14 cellular contexts compared by ENCODE assay signal in the genomic region with DNA sequence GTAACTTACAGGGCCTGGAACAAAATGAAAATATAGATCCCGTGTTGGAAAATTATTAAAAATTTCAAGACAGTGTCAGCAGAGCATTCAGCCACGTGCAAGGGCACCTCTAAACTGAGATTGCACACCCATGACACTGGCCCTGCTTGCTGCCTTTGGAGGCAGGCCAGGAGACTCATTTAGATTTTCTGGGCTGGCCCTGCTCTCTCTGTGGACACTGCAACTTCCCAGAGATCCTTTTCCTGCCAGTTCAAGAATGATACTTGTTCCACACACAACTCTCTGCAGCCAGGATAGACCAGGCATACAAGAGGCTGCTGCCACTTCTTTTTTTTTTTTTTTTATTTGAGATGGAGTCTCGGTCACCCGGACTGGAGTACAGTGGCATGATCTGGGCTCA. TPM values are rescaled to one million over a fixed set of nuclear protein-coding genes. Genes with fewer than 3 reads are reported as not detected.
DNase-seq lines count a peak whose midpoint lies in the region; ATAC-seq lines count a peak whose summit lies in the region.
"Had no signal": no experiment of that assay in that cellular context is flagged by ENCODE, and none has a peak within 500 bp of the region (broad histone marks: within the 10 kb centered on the region; RNA-seq: fewer than 3 reads in every experiment).

No MANE protein-coding gene starts in this region.

- peaks cover 31% of the 10 kb centered on the region for H3K4me1 ChIP-seq in ACC112 (ENCODE audit: control insufficient read depth, insufficient read depth, low read length, unreplicated experiment)

- peaks cover 56 to 80% (median 74%) of the 10 kb centered on the region in 3 donors for H3K4me1 Mint-ChIP-seq in naive B cell

- H3K27ac Mint-ChIP-seq in naive B cell, result peak overlapping the region in 4 of 6 donors; percentile 37 to 83 (median 64)
- H3K27ac Mint-ChIP-seq: activated B cell treated with CpG ODN at 0.5 μM for 24 hours; activated T-helper 1 cell treated with anti-CD3 and anti-CD28 coated beads, Interleukin-12 subunit alpha, Interleukin-12 subunit beta, Interleukin-2, Interleukin-4 antibody, amounts not matched to agents 30 ng/mL and 10 ng/mL and 1 ng/mL, durations not matched to agents 14 hours and 24 hours and 36 hours had no signal

- peak overlapping the region; percentile 81 for H3K27ac ChIP-seq in ACC112 (ENCODE audit: low read depth, low read length)

- no peak overlapping the region for H2AFZ ChIP-seq in ACC112 (ENCODE audit: low read length, unreplicated experiment)

- no peaks in the 10 kb centered on the region for H3K36me3 ChIP-seq in ACC112 (ENCODE audit: insufficient read depth, low read length)
- H3K36me3 ChIP-seq: thoracic aorta had no signal

- ATAC-seq in naive B cell (ENCODE audit: low read depth in 2 of 2), result no peak
- no peak for ATAC-seq in HG03565 (IDR thresholded peaks at IDR 0.05; ENCODE audit: unreplicated experiment)

- no peaks in the 10 kb centered on the region for H3K27me3 ChIP-seq in ACC112 (ENCODE audit: insufficient read depth, low read length)

- no peak overlapping the region for H3K4me3 ChIP-seq in ACC112 (ENCODE audit: low read depth, low read length)
- H3K4me3 ChIP-seq: thoracic aorta had no signal

- peak; percentile 71 for DNase-seq in M059J (ENCODE audit: low read depth)
- peak; percentile 52 for DNase-seq in fibroblast of gingiva (ENCODE audit: low read depth)
- DNase-seq in naive B cell, result no peak
- no peak for DNase-seq in stimulated activated CD4-positive, alpha-beta T cell treated with anti-CD3 and anti-CD28 coated beads, Interleukin-2, amount 100 ng/mL, for 48 hours
- DNase-seq in SKM-1 treated with dmso at 0.1 percent for 144 hours (lab: John Stamatoyannopoulos, UW; ENCODE audit: unreplicated experiment), result no peak
- DNase-seq in GM19238 (ENCODE audit: insufficient read length, low spot score), result no peak
- DNase-seq: activated B cell treated with CpG ODN at 0.5 μM for 24 hours, dermis blood vessel endothelial cell, NCI-H187, SHP77 had no signal

- H3K27me3 Mint-ChIP-seq in naive B cell, result no peaks in the 10 kb centered on the region
- H3K27me3 Mint-ChIP-seq: activated B cell treated with CpG ODN at 0.5 μM for 24 hours had no signal

- peak overlapping the region in 1 of 8 donors; percentile 49 for H3K4me3 Mint-ChIP-seq in naive B cell
- H3K4me3 Mint-ChIP-seq: activated B cell treated with CpG ODN at 0.5 μM for 24 hours; activated T-helper 1 cell treated with anti-CD3 and anti-CD28 coated beads, Interleukin-12 subunit alpha, Interleukin-12 subunit beta, Interleukin-2, Interleukin-4 antibody, amounts not matched to agents 30 ng/mL and 10 ng/mL and 1 ng/mL, durations not matched to agents 14 hours and 24 hours and 36 hours had no signal

- H3K79me2 ChIP-seq in ACC112 (ENCODE audit: control insufficient read depth, insufficient read depth, low read length, unreplicated experiment), result no peaks in the 10 kb centered on the region

- no peaks in the 10 kb centered on the region for H3K36me3 Mint-ChIP-seq in naive B cell

- peaks cover 0 to 2% (median 0%) of the 10 kb centered on the region in 7 donors for H3K9me3 Mint-ChIP-seq in naive B cell
- H3K9me3 Mint-ChIP-seq: activated B cell treated with CpG ODN at 0.5 μM for 24 hours; activated T-helper 1 cell treated with anti-CD3 and anti-CD28 coated beads, Interleukin-12 subunit alpha, Interleukin-12 subunit beta, Interleukin-2, Interleukin-4 antibody, amounts not matched to agents 30 ng/mL and 10 ng/mL and 1 ng/mL, durations not matched to agents 14 hours and 24 hours and 36 hours had no signal

RNA-seq across cellular contexts. Expression of a gene that starts 56.7 kb away (rescaled TPM):
- 32.7 and 54.8 TPM in 2 replicates for total RNA-seq in M059J (2014; rRNA removed; shearing (Covaris generic))
- 10 to 100 TPM in 4 of 6 donors, 1 to 10 TPM in 2; 4.3 to 15.1 (median 11.6) TPM for polyA plus RNA-seq in naive B cell (ENCODE audit: low read depth in 6 of 6)

Comparison
In these comparisons a context has a peak if more than half of its experiments do, and no peak if none do; other contexts are left out.
1. DNase-seq: peak in M059J (single experiment) and fibroblast of gingiva (single experiment); none in naive B cell (single experiment), stimulated activated CD4-positive, alpha-beta T cell treated with anti-CD3 and anti-CD28 coated beads, Interleukin-2, amount 100 ng/mL, for 48 hours (0 of 2), SKM-1 treated with dmso at 0.1 percent for 144 hours (single experiment) and GM19238 (single experiment).